18 cellular contexts compared by ENCODE assay signal in genomic region chr2:86064006-86064405, GRCh38. TPM values are rescaled to one million over a fixed set of nuclear protein-coding genes. Genes with fewer than 3 reads are reported as not detected.
DNase-seq lines count a peak whose midpoint lies in the region; ATAC-seq and TF ChIP-seq lines count a peak whose summit lies in the region.
"Had no signal": no experiment of that assay in that cellular context is flagged by ENCODE, and none has a peak within 500 bp of the region (broad histone marks: within the 10 kb centered on the region; RNA-seq: fewer than 3 reads in every experiment).

No MANE protein-coding gene starts in this region.

- H3K18ac ChIP-seq in trophoblast cell (ENCODE audit: low read length) = no peak overlapping the region

- H3K4me1 ChIP-seq in trophoblast cell (ENCODE audit: control insufficient read depth in 1 of 2, insufficient read depth in 2 of 2, low read length in 2 of 2) = peaks cover 3 to 10% of the 10 kb centered on the region in 2 experiments
- H3K4me1 ChIP-seq: BE2C had no signal

- WGBS in trophoblast cell (ENCODE audit: extremely low coverage, insufficient coverage, insufficient read length) = no CpG with 5 or more reads among the region's 2 CpGs

- H4K91ac ChIP-seq in trophoblast cell (ENCODE audit: low read depth, low read length) = no peak overlapping the region

- H3K79me1 ChIP-seq in trophoblast cell (ENCODE audit: low read length) = peaks cover 6% of the 10 kb centered on the region

- H4K12ac ChIP-seq in trophoblast cell (ENCODE audit: low read depth, low read length) = no peak overlapping the region

- no peak overlapping the region for H2BK12ac ChIP-seq in trophoblast cell (ENCODE audit: low read length)

- H3K14ac ChIP-seq in trophoblast cell (ENCODE audit: low read length) = no peak overlapping the region

- H3K4me3 Mint-ChIP-seq in activated T-helper 1 cell treated with anti-CD3 and anti-CD28 coated beads, Interleukin-12 subunit alpha, Interleukin-12 subunit beta, Interleukin-2, Interleukin-4 antibody, amounts not matched to agents 30 ng/mL and 10 ng/mL and 1 ng/mL, durations not matched to agents 14 hours and 24 hours and 36 hours = no peak overlapping the region

- in situ Hi-C loops in brain microvascular endothelial cell (cut with HindIII; ENCODE audit: low pct_ligation_motif_present, low sequenced_read_pairs) = no loop called here

- intact Hi-C loops in activated T-helper 1 cell treated with anti-CD3 and anti-CD28 coated beads, Interleukin-12 subunit alpha, Interleukin-12 subunit beta, Interleukin-2, Interleukin-4 antibody, amounts not matched to agents 30 ng/mL and 10 ng/mL and 1 ng/mL, durations not matched to agents 14 hours and 24 hours and 36 hours (cut with micrococcal nuclease) = no loop called here

- peaks cover 63% of the 10 kb centered on the region for H3K36me3 Mint-ChIP-seq in activated T-helper 1 cell treated with anti-CD3 and anti-CD28 coated beads, Interleukin-12 subunit alpha, Interleukin-12 subunit beta, Interleukin-2, Interleukin-4 antibody, amounts not matched to agents 30 ng/mL and 10 ng/mL and 1 ng/mL, durations not matched to agents 14 hours and 24 hours and 36 hours (ENCODE audit: low read depth)

- peaks cover 2% of the 10 kb centered on the region; the same call in 1 of the 2 replicates for H3K36me3 ChIP-seq in BJ (ENCODE audit: control insufficient read depth, insufficient read depth, low read length)
- peaks cover 41% of the 10 kb centered on the region for H3K36me3 ChIP-seq in brain microvascular endothelial cell (replicated peaks)
- peaks cover 14 to 18% of the 10 kb centered on the region in 2 experiments for H3K36me3 ChIP-seq in trophoblast cell (ENCODE audit: control insufficient read depth in 1 of 2, insufficient read depth in 2 of 2, low read length in 2 of 2)

- POLR2A ChIA-PET in BJ (lab: Charles Lee) (interaction anchor here (0.5 to 0.8 kb wide), 4 partner anchors 67 to 206 kb away, joined by 3 read pairs; partner anchors contain the start of gene ST3GAL5), RWPE1 (lab: Yijun Ruan, JAX; ENCODE audit: low non-redundant PET) (no interaction called here)

- TF ChIP-seq CTCF in BJ (IDR thresholded peaks at IDR 0.05; ENCODE audit: insufficient read depth, low read depth, low read length) = no peak
- no peak for TF ChIP-seq CTCF in brain microvascular endothelial cell (IDR thresholded peaks at IDR 0.05; ENCODE audit: low read depth, low read length, missing control alignments)
- TF ChIP-seq CTCF in RWPE1 (conservative IDR thresholded peaks at IDR 0.05; ENCODE audit: low read depth) = no peak

- H3K4ac ChIP-seq in trophoblast cell (ENCODE audit: low read depth, low read length) = no peak overlapping the region

- no peaks in the 10 kb centered on the region for H3K27me3 ChIP-seq in BJ (ENCODE audit: control insufficient read depth, insufficient read depth, low read length)
- no peaks in the 10 kb centered on the region for H3K27me3 ChIP-seq in brain microvascular endothelial cell (replicated peaks)
- H3K27me3 ChIP-seq in trophoblast cell (ENCODE audit: insufficient read depth, low read length) = no peaks in the 10 kb centered on the region
- H3K27me3 ChIP-seq: BE2C, sigmoid colon had no signal

- H2AFZ ChIP-seq in trophoblast cell (ENCODE audit: insufficient read depth, low read length, poor library complexity) = no peak overlapping the region

- H3K9me3 ChIP-seq in trophoblast cell (ENCODE audit: insufficient read depth, low read depth, low read length) = no peaks in the 10 kb centered on the region
- H3K9me3 ChIP-seq: BE2C had no signal

- no peak overlapping the region for H4K8ac ChIP-seq in trophoblast cell (ENCODE audit: low read depth, low read length)

- H2AK5ac ChIP-seq in trophoblast cell (ENCODE audit: low read length) = no peak overlapping the region

- CTCF ChIA-PET in BJ (lab: Yijun Ruan, JAX) (interaction anchor here (0.7 to 0.9 kb wide), 3 partner anchors 27 to 236 kb away, joined by 3 to 4 read pairs (median 3); no protein-coding TSS in a partner anchor), RWPE1 (lab: Yijun Ruan, JAX) (interaction anchor here (0.7 kb wide), 1 partner anchor 175 kb away, joined by 5 read pairs; no protein-coding TSS in a partner anchor)

- no peaks in the 10 kb centered on the region for H3K27me3 Mint-ChIP-seq in activated T-helper 1 cell treated with anti-CD3 and anti-CD28 coated beads, Interleukin-12 subunit alpha, Interleukin-12 subunit beta, Interleukin-2, Interleukin-4 antibody, amounts not matched to agents 30 ng/mL and 10 ng/mL and 1 ng/mL, durations not matched to agents 14 hours and 24 hours and 36 hours (ENCODE audit: insufficient read depth)

- H3K27ac ChIP-seq in brain microvascular endothelial cell = peak overlapping the region; percentile 67
- H3K27ac ChIP-seq in trophoblast cell (ENCODE audit: low read depth, low read length) = peak overlapping the region; percentile 78
- H3K27ac ChIP-seq in RWPE1 = no peak overlapping the region
- H3K27ac ChIP-seq: left ventricle myocardium inferior, sigmoid colon had no signal

- H3K9me3 Mint-ChIP-seq in activated T-helper 1 cell treated with anti-CD3 and anti-CD28 coated beads, Interleukin-12 subunit alpha, Interleukin-12 subunit beta, Interleukin-2, Interleukin-4 antibody, amounts not matched to agents 30 ng/mL and 10 ng/mL and 1 ng/mL, durations not matched to agents 14 hours and 24 hours and 36 hours = peaks cover 3% of the 10 kb centered on the region

- H2BK5ac ChIP-seq in trophoblast cell (ENCODE audit: low read depth, low read length, poor library complexity) = no peak overlapping the region

- no peak overlapping the region for H3K27ac Mint-ChIP-seq in activated T-helper 1 cell treated with anti-CD3 and anti-CD28 coated beads, Interleukin-12 subunit alpha, Interleukin-12 subunit beta, Interleukin-2, Interleukin-4 antibody, amounts not matched to agents 30 ng/mL and 10 ng/mL and 1 ng/mL, durations not matched to agents 14 hours and 24 hours and 36 hours

- no peak overlapping the region for H3K9ac ChIP-seq in trophoblast cell (ENCODE audit: low read length)

- H3K4me1 Mint-ChIP-seq in activated T-helper 1 cell treated with anti-CD3 and anti-CD28 coated beads, Interleukin-12 subunit alpha, Interleukin-12 subunit beta, Interleukin-2, Interleukin-4 antibody, amounts not matched to agents 30 ng/mL and 10 ng/mL and 1 ng/mL, durations not matched to agents 14 hours and 24 hours and 36 hours (ENCODE audit: low read depth) = peaks cover 24% of the 10 kb centered on the region

- H3K4me2 ChIP-seq in trophoblast cell (ENCODE audit: low read length) = no peak overlapping the region

- H3K4me3 ChIP-seq in BJ (ENCODE audit: low read depth, low read length) (no peak overlapping the region), brain microvascular endothelial cell (ENCODE audit: low read depth, low read length) (no peak overlapping the region), trophoblast cell (ENCODE audit: low read depth, low read length) (no peak overlapping the region)
- H3K4me3 ChIP-seq: left ventricle myocardium inferior, sigmoid colon had no signal

- no peak overlapping the region for H2BK120ac ChIP-seq in trophoblast cell (ENCODE audit: insufficient read depth, low read length, poor library complexity)

- ATAC-seq in GM21423 (IDR thresholded peaks at IDR 0.05; ENCODE audit: unreplicated experiment) (no peak), GM19035 (IDR thresholded peaks at IDR 0.05; ENCODE audit: unreplicated experiment) (no peak)
- ATAC-seq: HCT116 had no signal

- no peaks in the 10 kb centered on the region for H3K79me2 ChIP-seq in trophoblast cell (ENCODE audit: control insufficient read depth, insufficient read depth, low read length, poor library complexity)

- H3K23ac ChIP-seq in trophoblast cell (ENCODE audit: low read length) = no peak overlapping the region

- DNase-seq in BJ (ENCODE audit: low read depth) (peak; percentile 83), M059J (ENCODE audit: low read depth) (peak; percentile 95), brain microvascular endothelial cell (peak; percentile 27), trophoblast cell (peak in 1 of 2 donors; percentile 54), RWPE1 (ENCODE audit: low spot score) (no peak)
- DNase-seq in activated T-helper 1 cell treated with anti-CD3 and anti-CD28 coated beads, Interleukin-12 subunit alpha, Interleukin-12 subunit beta, Interleukin-2, Interleukin-4 antibody, amounts not matched to agents 30 ng/mL and 10 ng/mL and 1 ng/mL, durations not matched to agents 14 hours and 24 hours and 36 hours (ENCODE audit: low spot score) = no peak
- DNase-seq: activated CD4-positive, CD25-positive, alpha-beta regulatory T cell; amygdala; BE2C; left ventricle myocardium inferior; NCI-H446 treated with DMSO at 0.1 percent for 48 hours; SIG-M5; sigmoid colon; stimulated activated CD4-positive, alpha-beta T cell treated with anti-CD3 and anti-CD28 coated beads, Interleukin-2, amount 100 ng/mL, for 24 hours; substantia nigra had no signal

RNA-seq across cellular contexts. Expression of gene POLR1A, which starts 41.7 kb away (rescaled TPM):
- 8.0 and 9.0 TPM in 2 replicates for polyA plus RNA-seq in BJ (2011; rRNA removed)
- 11.0 and 25.9 TPM in 2 replicates for polyA minus RNA-seq in BJ (2011; rRNA and poly(A)+ RNA removed)
- total RNA-seq in M059J (2014; rRNA removed; shearing (Covaris generic)) = 18.1 and 18.6 TPM in 2 replicates
- polyA plus RNA-seq in trophoblast cell (2013) = 10.0 and 10.8 TPM in 2 replicates
- 69.7 and 74.6 TPM in 2 replicates for total RNA-seq in activated T-helper 1 cell treated with anti-CD3 and anti-CD28 coated beads, Interleukin-12 subunit alpha, Interleukin-12 subunit beta, Interleukin-2, Interleukin-4 antibody, amounts not matched to agents 30 ng/mL and 10 ng/mL and 1 ng/mL, durations not matched to agents 14 hours and 24 hours and 36 hours

RNA-seq across cellular contexts. Expression of gene PTCD3, which starts 42.0 kb away (rescaled TPM):
- polyA plus RNA-seq in BJ (2011; rRNA removed) = 31.6 and 74.4 TPM in 2 replicates
- 52.2 and 57.2 TPM in 2 replicates for polyA minus RNA-seq in BJ (2011; rRNA and poly(A)+ RNA removed)
- 38.3 and 52.6 TPM in 2 replicates for total RNA-seq in M059J (2014; rRNA removed; shearing (Covaris generic))
- 50.1 and 50.9 TPM in 2 replicates for polyA plus RNA-seq in trophoblast cell (2013)
- total RNA-seq in activated T-helper 1 cell treated with anti-CD3 and anti-CD28 coated beads, Interleukin-12 subunit alpha, Interleukin-12 subunit beta, Interleukin-2, Interleukin-4 antibody, amounts not matched to agents 30 ng/mL and 10 ng/mL and 1 ng/mL, durations not matched to agents 14 hours and 24 hours and 36 hours = 164 and 165 TPM in 2 replicates

Comparison
In these comparisons a context has a peak if more than half of its experiments do, and no peak if none do; other contexts are left out.
1. DNase-seq: peak in BJ (single experiment), M059J (single experiment) and brain microvascular endothelial cell (single experiment); none in activated T-helper 1 cell treated with anti-CD3 and anti-CD28 coated beads, Interleukin-12 subunit alpha, Interleukin-12 subunit beta, Interleukin-2, Interleukin-4 antibody, amounts not matched to agents 30 ng/mL and 10 ng/mL and 1 ng/mL, durations not matched to agents 14 hours and 24 hours and 36 hours (single experiment) and RWPE1 (single experiment).